ENCODE assay signal across 12 cellular contexts in genomic region chr9:38707885-38708640, GRCh38. TPM values are rescaled to one million over a fixed set of nuclear protein-coding genes. Genes with fewer than 3 reads are reported as not detected.
A peak's percentile ranks its signal among the peaks of the same experiment; 100 is the strongest.
DNase-seq lines count a peak whose midpoint lies in the region; ATAC-seq and TF ChIP-seq lines count a peak whose summit lies in the region.
"Had no signal": no experiment of that assay in that cellular context is flagged by ENCODE, and none has a peak within 500 bp of the region (broad histone marks: within the 10 kb centered on the region; RNA-seq: fewer than 3 reads in every experiment).

No MANE protein-coding gene starts in this region.

- no peak for TF ChIP-seq POLR2A in esophagus muscularis mucosa (IDR thresholded peaks at IDR 0.05; ENCODE audit: low read depth)

- intact Hi-C loops in left ventricle myocardium inferior (cut with micrococcal nuclease), result loop anchor here (5.0 kb wide), 1 partner anchor 39 kb away; no protein-coding TSS in a partner anchor
- intact Hi-C loops in Right ventricle myocardium inferior (cut with DNase I), result loop anchor here (5.0 kb wide), 1 partner anchor 66 kb away; no protein-coding TSS in a partner anchor
- intact Hi-C loops in esophagus muscularis mucosa (cut with DNase I), result no loop called here
- intact Hi-C loops in ascending aorta (cut with DNase I), result no loop called here

- no peaks in the 10 kb centered on the region for H3K4me1 ChIP-seq in left ventricle myocardium inferior
- no peaks in the 10 kb centered on the region for H3K4me1 ChIP-seq in MM.1S (ENCODE audit: low read length)
- peaks cover 0 to 2% (median 0%) of the 10 kb centered on the region in 4 donors for H3K4me1 ChIP-seq in esophagus muscularis mucosa
- H3K4me1 ChIP-seq in ascending aorta, result no peaks in the 10 kb centered on the region

- peaks cover 10% of the 10 kb centered on the region for H3K27me3 Mint-ChIP-seq in chondrocyte (ENCODE audit: low read depth)
- peaks cover 39% of the 10 kb centered on the region for H3K27me3 Mint-ChIP-seq in type B pancreatic cell

- H3K4me2 ChIP-seq in MM.1S (ENCODE audit: low read depth, low read length), result no peak overlapping the region

- H3K36me3 ChIP-seq in left ventricle myocardium inferior (no peaks in the 10 kb centered on the region), MM.1S (replicated peaks; ENCODE audit: insufficient read depth, low read length) (no peaks in the 10 kb centered on the region), esophagus muscularis mucosa (no peaks in the 10 kb centered on the region), ascending aorta (no peaks in the 10 kb centered on the region)

- no peak for DNase-seq in left ventricle myocardium inferior
- no peak for DNase-seq in Right ventricle myocardium inferior (ENCODE audit: missing footprints)
- peak; percentile 14 for DNase-seq in MM.1S
- DNase-seq in chondrocyte (ENCODE audit: low spot score), result no peak
- DNase-seq in type B pancreatic cell (ENCODE audit: extremely low spot score, unreplicated experiment), result no peak
- DNase-seq in esophagus muscularis mucosa (ENCODE audit: extremely low spot score), result no peak
- DNase-seq in ascending aorta (ENCODE audit: low spot score in 2 of 2), result no peak
- DNase-seq in inferior parietal cortex (ENCODE audit: extremely low spot score), result no peak
- DNase-seq: activated CD4-positive, alpha-beta T cell treated with anti-CD3 and anti-CD28 coated beads for 1 hour; DMS153; islet precursor cell; NCI-H1105 had no signal

- H4K20me1 ChIP-seq in MM.1S (ENCODE audit: insufficient read depth, low read length), result no peaks in the 10 kb centered on the region

- 60% methylated on average over 9 of the region's 10 CpGs for whole genome bisulfite sequencing in esophagus muscularis mucosa

- ATAC-seq in Right ventricle myocardium inferior, result no peak

- H2AFZ ChIP-seq in MM.1S (ENCODE audit: low read length), result no peak overlapping the region

- H3K27me3 ChIP-seq in left ventricle myocardium inferior (ENCODE audit: low read depth), result peaks cover 5% of the 10 kb centered on the region
- no peaks in the 10 kb centered on the region for H3K27me3 ChIP-seq in MM.1S (replicated peaks; ENCODE audit: insufficient read depth, low read length)
- no peaks in the 10 kb centered on the region for H3K27me3 ChIP-seq in esophagus muscularis mucosa
- no peaks in the 10 kb centered on the region for H3K27me3 ChIP-seq in ascending aorta

- TF ChIP-seq CTCF in left ventricle myocardium inferior (IDR thresholded peaks at IDR 0.05; ENCODE audit: borderline replicate concordance), result peak; percentile 33
- TF ChIP-seq CTCF in MM.1S (IDR thresholded peaks at IDR 0.05; ENCODE audit: low read length), result peak; percentile 44
- peak; percentile 54 for TF ChIP-seq CTCF in chondrocyte (IDR thresholded peaks at IDR 0.05)
- TF ChIP-seq CTCF in type B pancreatic cell (conservative IDR thresholded peaks at IDR 0.05), result peak; percentile 59
- no peak for TF ChIP-seq CTCF in esophagus muscularis mucosa (IDR thresholded peaks at IDR 0.05)
- no peak for TF ChIP-seq CTCF in ascending aorta (IDR thresholded peaks at IDR 0.05)

- no peak overlapping the region for H3K4me3 ChIP-seq in left ventricle myocardium inferior
- no peak overlapping the region for H3K4me3 ChIP-seq in MM.1S (ENCODE audit: low read length)
- no peak overlapping the region for H3K4me3 ChIP-seq in esophagus muscularis mucosa
- H3K4me3 ChIP-seq in ascending aorta, result no peak overlapping the region

- no peak overlapping the region for H3K9ac ChIP-seq in MM.1S (ENCODE audit: low read length)

- H3K36me3 Mint-ChIP-seq in chondrocyte (ENCODE audit: low read depth) (no peaks in the 10 kb centered on the region), type B pancreatic cell (no peaks in the 10 kb centered on the region)

- H3K9me2 ChIP-seq in MM.1S (replicated peaks; ENCODE audit: insufficient read depth, low read length), result no peaks in the 10 kb centered on the region

- H3K4me3 Mint-ChIP-seq in chondrocyte (ENCODE audit: unreplicated experiment) (no peak overlapping the region), type B pancreatic cell (no peak overlapping the region)

- H3K27ac ChIP-seq in left ventricle myocardium inferior (replicated peaks) (no peak overlapping the region), MM.1S (ENCODE audit: low read length) (no peak overlapping the region), esophagus muscularis mucosa (replicated peaks in 1 of 4) (no peak overlapping the region), ascending aorta (no peak overlapping the region)

- no peak for TF ChIP-seq EP300 in esophagus muscularis mucosa (IDR thresholded peaks at IDR 0.05)

- no peaks in the 10 kb centered on the region for H3F3A ChIP-seq in MM.1S (ENCODE audit: insufficient read depth, low read length)

- no peaks in the 10 kb centered on the region for H3K9me3 ChIP-seq in left ventricle myocardium inferior (replicated peaks)
- no peaks in the 10 kb centered on the region for H3K9me3 ChIP-seq in MM.1S (replicated peaks; ENCODE audit: insufficient read depth, low read length)
- no peaks in the 10 kb centered on the region for H3K9me3 ChIP-seq in esophagus muscularis mucosa
- H3K9me3 ChIP-seq in ascending aorta, result no peaks in the 10 kb centered on the region

- H3K27ac Mint-ChIP-seq in chondrocyte (ENCODE audit: unreplicated experiment), result no peak overlapping the region
- no peak overlapping the region for H3K27ac Mint-ChIP-seq in type B pancreatic cell

- no peaks in the 10 kb centered on the region for H3K79me2 ChIP-seq in MM.1S (ENCODE audit: low read length)

- H3K4me1 Mint-ChIP-seq in chondrocyte (ENCODE audit: low read depth), result no peaks in the 10 kb centered on the region
- peaks cover 4% of the 10 kb centered on the region for H3K4me1 Mint-ChIP-seq in type B pancreatic cell (ENCODE audit: unreplicated experiment)

- H3K9me3 Mint-ChIP-seq in chondrocyte (ENCODE audit: low read depth) (no peaks in the 10 kb centered on the region), type B pancreatic cell (no peaks in the 10 kb centered on the region)

RNA-seq across cellular contexts. Expression of gene FAM240B, which starts 11.9 kb away (rescaled TPM):
- total RNA-seq in left ventricle myocardium inferior, result not detected
- total RNA-seq in Right ventricle myocardium inferior, result not detected
- total RNA-seq in chondrocyte, result not detected in 3 replicates
- not detected in 2 replicates for total RNA-seq in type B pancreatic cell (ENCODE audit: low replicate concordance)
- total RNA-seq in esophagus muscularis mucosa, result not detected
- not detected for total RNA-seq in ascending aorta

Comparison
In these comparisons a context has a peak if more than half of its experiments do, and no peak if none do; other contexts are left out.
1. CTCF ChIP-seq: peak in left ventricle myocardium inferior (single experiment), MM.1S (single experiment), chondrocyte (single experiment) and type B pancreatic cell (single experiment); none in esophagus muscularis mucosa (0 of 3) and ascending aorta (0 of 3).
2. intact Hi-C loops: an anchor here in left ventricle myocardium inferior (5.0 kb wide) and Right ventricle myocardium inferior (5.0 kb wide); none called in esophagus muscularis mucosa and ascending aorta.